Comparison of ENCODE assay signal across 22 cellular contexts in genomic region chr18:23170137-23170536, GRCh38. TPM values are rescaled to one million over a fixed set of nuclear protein-coding genes. Genes with fewer than 3 reads are reported as not detected.
DNase-seq lines count a peak whose midpoint lies in the region; ATAC-seq, FAIRE-seq and TF ChIP-seq lines count a peak whose summit lies in the region.
"Had no signal": no experiment of that assay in that cellular context is flagged by ENCODE, and none has a peak within 500 bp of the region (broad histone marks: within the 10 kb centered on the region; RNA-seq: fewer than 3 reads in every experiment).

No MANE protein-coding gene starts in this region.

- H3K79me2 ChIP-seq in GM12878 (ENCODE audit: control insufficient read depth, insufficient read depth, low read length): peaks cover 7% of the 10 kb centered on the region

- BruUV-seq in GM12878 (replicated peaks; lab: Mats Ljungman, UMichigan): no TSS peak

- ATAC-seq in GM12878 (no peak), upper lobe of right lung (peak; percentile 72)
- ATAC-seq: HCT116, Right ventricle myocardium inferior had no signal

- H3K27ac ChIP-seq in HUES48 (ENCODE audit: low read depth, low read length) (peak overlapping the region; percentile 99), GM12878 (ENCODE audit: control insufficient read depth, insufficient read depth) (no peak overlapping the region), iPS-20b (ENCODE audit: low read length) (peak overlapping the region; percentile 99), upper lobe of right lung (no peak overlapping the region)

- TF ChIP-seq CTCF in GM12878 (IDR thresholded peaks at IDR 0.05 in 2 of 3, conservative IDR thresholded peaks at IDR 0.05 in 1 of 3; ENCODE audit: control insufficient read depth in 2 of 3, extremely low read depth in 1 of 3, insufficient read depth in 1 of 3, low read depth in 3 of 3, low read length in 3 of 3) (no peak), upper lobe of right lung (IDR thresholded peaks at IDR 0.05) (no peak)

- H3K27me3 ChIP-seq in HUES48 (ENCODE audit: control insufficient read depth, insufficient read depth, low read length) (no peaks in the 10 kb centered on the region), GM12878 (replicated peaks in 1 of 2; ENCODE audit: control insufficient read depth in 2 of 2, insufficient read depth in 2 of 2, low read length in 1 of 2) (no peaks in the 10 kb centered on the region), iPS-20b (ENCODE audit: insufficient read depth, low read length) (no peaks in the 10 kb centered on the region), upper lobe of right lung (no peaks in the 10 kb centered on the region), HAP-1 (ENCODE audit: low read depth) (no peaks in the 10 kb centered on the region)
- H3K27me3 ChIP-seq: BE2C had no signal

- H3K36me3 ChIP-seq in HUES48 (ENCODE audit: control insufficient read depth, insufficient read depth, low read length): no peaks in the 10 kb centered on the region
- peaks cover 0 to 8% of the 10 kb centered on the region in 2 experiments; a peak in 3 of 4 replicates for H3K36me3 ChIP-seq in GM12878 (ENCODE audit: control insufficient read depth in 2 of 2, insufficient read depth in 2 of 2, low read length in 1 of 2)
- H3K36me3 ChIP-seq in iPS-20b (ENCODE audit: insufficient read depth, low read depth, low read length): no peaks in the 10 kb centered on the region
- H3K36me3 ChIP-seq in upper lobe of right lung: no peaks in the 10 kb centered on the region
- no peaks in the 10 kb centered on the region for H3K36me3 ChIP-seq in HAP-1 (replicated peaks)
- H3K36me3 ChIP-seq: BE2C had no signal

- H3K4me1 ChIP-seq in HUES48 (ENCODE audit: control insufficient read depth, insufficient read depth, low read length) (peaks cover 63% of the 10 kb centered on the region), GM12878 (ENCODE audit: control insufficient read depth, insufficient read depth, low read length) (no peaks in the 10 kb centered on the region; the same call in 1 of the 2 replicates), iPS-20b (ENCODE audit: insufficient read depth, low read length) (peaks cover 50% of the 10 kb centered on the region), upper lobe of right lung (no peaks in the 10 kb centered on the region), HAP-1 (peaks cover 15% of the 10 kb centered on the region)
- H3K4me1 ChIP-seq: BE2C had no signal

- WGBS in GM12878 (ENCODE audit: insufficient coverage, insufficient replicate concordance, low lambda C conversion rate, missing lambda C conversion rate): 83% methylated on average over 7 of the region's 7 CpGs

- peak overlapping the region; percentile 56 for H3K9ac ChIP-seq in HUES48 (ENCODE audit: low read depth, low read length)
- H3K9ac ChIP-seq in GM12878 (ENCODE audit: control insufficient read depth, insufficient read depth, low read length): no peak overlapping the region
- H3K9ac ChIP-seq in iPS-20b (ENCODE audit: low read depth, low read length): peak overlapping the region; percentile 81; the same call in 1 of the 2 replicates

- H3K4me2 ChIP-seq in GM12878 (ENCODE audit: control insufficient read depth, insufficient read depth): no peak overlapping the region

- no peak for FAIRE-seq in GM12878 (lab: Jason Lieb, UNC)
- FAIRE-seq: D721Med, HTR-8/SVneo had no signal

- SMC1A ChIA-PET in GM12878 (lab: Charles Lee; ENCODE audit: uncharacterized antibody, unreplicated experiment): interaction anchor here (0.6 to 1.6 kb wide), 4 partner anchors 11 to 89 kb away, joined by 3 to 5 read pairs (median 3); no protein-coding TSS in a partner anchor

- TF ChIP-seq RAD21 in GM12878 (IDR thresholded peaks at IDR 0.05; ENCODE audit: insufficient read depth, low read depth, low read length): no peak

- no peak for DNase-seq in GM12878 (ENCODE audit: low read depth, low spot score)
- no peak for DNase-seq in upper lobe of right lung
- DNase-seq in ecto neural progenitor cell (ENCODE audit: low spot score): no peak
- DNase-seq in activated effector memory CD4-positive, alpha-beta T cell treated with Interleukin-2 at 50 U/mL for 16 hours: no peak
- no peak for DNase-seq in HAP-1 (ENCODE audit: low spot score in 2 of 2)
- DNase-seq: BE2C, DMS53, EL, GF-D8, Karpas-422, NCI-H1694 treated with DMSO at 0.1 percent for 48 hours, NCI-H2081 treated with DMSO at 0.1 percent for 48 hours, NCI-H2171 treated with DMSO at 0.1 percent for 48 hours, NCI-H524 treated with DMSO at 0.1 percent for 48 hours, NCI-H82, OCI-M1 had no signal

- POLR2A ChIA-PET in GM12878 (lab: Charles Lee): no interaction called here

- H3K4me3 ChIP-seq in HUES48 (ENCODE audit: low read depth, low read length) (no peak overlapping the region), GM12878 (no peak overlapping the region), iPS-20b (ENCODE audit: low read length) (peak overlapping the region; percentile 37; the same call in 1 of the 2 replicates), upper lobe of right lung (no peak overlapping the region), HAP-1 (no peak overlapping the region)

- CTCF ChIA-PET in GM12878 (lab: Yijun Ruan, JAX): no interaction called here

- RAD21 ChIA-PET in GM12878 (lab: Charles Lee; ENCODE audit: unreplicated experiment): no interaction called here

- no peaks in the 10 kb centered on the region for H4K20me1 ChIP-seq in GM12878 (ENCODE audit: control insufficient read depth, insufficient read depth)

- intact Hi-C loops in GM12878 (cut with micrococcal nuclease; ENCODE audit: unreplicated experiment) (no loop called here), upper lobe of right lung (cut with DNase I) (no loop called here)

- no peak overlapping the region for H2AFZ ChIP-seq in GM12878 (ENCODE audit: control insufficient read depth, low read depth, low read length)

- H3K9me3 ChIP-seq in HUES48 (ENCODE audit: control insufficient read depth, insufficient read depth, low read length) (no peaks in the 10 kb centered on the region), GM12878 (replicated peaks; ENCODE audit: control insufficient read depth, insufficient read depth, low read length) (no peaks in the 10 kb centered on the region), iPS-20b (ENCODE audit: insufficient read depth, low read depth, low read length) (no peaks in the 10 kb centered on the region), upper lobe of right lung (no peaks in the 10 kb centered on the region), HAP-1 (no peaks in the 10 kb centered on the region)
- H3K9me3 ChIP-seq: BE2C had no signal

- no peak for TF ChIP-seq EP300 in GM12878 (IDR thresholded peaks at IDR 0.05; ENCODE audit: borderline replicate concordance in 1 of 2, control insufficient read depth in 1 of 2, low read depth in 2 of 2, low read length in 2 of 2)

- in situ Hi-C loops in GM12878 (cut with MboI) (no loop called here), HAP-1 (cut with MboI; ENCODE audit: low sequenced_read_pairs) (no loop called here)

- no peak for TF ChIP-seq POLR2A in GM12878 (IDR thresholded peaks at IDR 0.05; ENCODE audit: low read depth, low read length)

TF ChIP-seq in GM12878, 131 proteins besides CTCF, POLR2A, EP300 and RAD21:
- TF ChIP-seq POLR2AphosphoS5 (IDR thresholded peaks at IDR 0.05; ENCODE audit: low read length) (peak; percentile 49; the same call in 1 of the 2 replicates), CBX3 (IDR thresholded peaks at IDR 0.05; ENCODE audit: borderline replicate concordance, low read depth) (no peak), RAD51 (IDR thresholded peaks at IDR 0.05) (no peak), PKNOX1 (IDR thresholded peaks at IDR 0.05) (no peak)

RNA-seq across cellular contexts. Expression of gene CABLES1, which starts 34.9 kb away (rescaled TPM):
- 89.9 and 109 TPM in 2 replicates for total RNA-seq in GM12878 (2013; cell fraction: nucleolus; rRNA removed)
- total RNA-seq in GM12878 (2014; rRNA removed) (11.5 and 14.4 TPM in 2 replicates), GM12878 (2014; rRNA removed; fragmentation: Illumina TruSeq; extraction: Trizol) (6.8 and 8.5 TPM in 2 replicates), GM12878 (2021) (14.5 and 15.6 TPM in 2 replicates), upper lobe of right lung (39.5 TPM)
- 16.6 TPM for polyA plus RNA-seq in GM12878 (2011; ENCODE audit: low read depth)
- polyA plus RNA-seq in GM12878 (2011; rRNA removed) (24.3 and 27.2 TPM in 2 replicates), GM12878 (2014; fragmentation: Illumina TruSeq; extraction: Trizol) (9.4 and 13.3 TPM in 2 replicates), GM12878 (2014; fragmentation: Nextera tagmentation; extraction: Ambion mirVana) (1 to 10 TPM; 2.9 to 6.6 TPM), GM12878 (2014; rRNA removed) (8.0 and 8.8 TPM in 2 replicates), GM12878 (2016; fragmentation: Nextera tagmentation; extraction: Ambion mirVana) (1 to 10 TPM; 3.4 to 4.9 TPM)
- 20.0 and 24.5 TPM in 2 replicates for polyA plus RNA-seq in GM12878 (2011; cell fraction: cytosol; rRNA removed)
- 34.6 and 38.3 TPM in 2 replicates for polyA plus RNA-seq in GM12878 (2011; cell fraction: nucleus; rRNA removed)
- polyA plus RNA-seq in GM12878 (2012): 21.2 and 25.6 TPM in 2 replicates
- 31.6 and 32.4 TPM in 2 replicates for polyA minus RNA-seq in GM12878 (2011; rRNA and poly(A)+ RNA removed)
- 11.0 and 14.5 TPM in 2 replicates for polyA minus RNA-seq in GM12878 (2011; cell fraction: cytosol; rRNA and poly(A)+ RNA removed)
- polyA minus RNA-seq in GM12878 (2011; cell fraction: nucleus; rRNA and poly(A)+ RNA removed): 29.9 and 39.4 TPM in 2 replicates

Comparison
In these comparisons a context has a peak if more than half of its experiments do, and no peak if none do; other contexts are left out.
1. H3K27ac ChIP-seq: peak in HUES48 (single experiment) and iPS-20b (single experiment); none in GM12878 (single experiment) and upper lobe of right lung (single experiment).